Comparison of ENCODE assay signal across 9 cellular contexts in genomic region chr9:1100945-1101344, GRCh38. TPM values are rescaled to one million over a fixed set of nuclear protein-coding genes. Genes with fewer than 3 reads are reported as not detected.
A peak's percentile ranks its signal among the peaks of the same experiment; 100 is the strongest.
DNase-seq lines count a peak whose midpoint lies in the region; ATAC-seq and TF ChIP-seq lines count a peak whose summit lies in the region.
"Had no signal": no experiment of that assay in that cellular context is flagged by ENCODE, and none has a peak within 500 bp of the region (broad histone marks: within the 10 kb centered on the region; RNA-seq: fewer than 3 reads in every experiment).

No MANE protein-coding gene starts in this region.

- H3K27me3 Mint-ChIP-seq in mesothelial cell of epicardium (ENCODE audit: low read depth), result peaks cover 48% of the 10 kb centered on the region

- H3K36me3 Mint-ChIP-seq in mesothelial cell of epicardium, result no peaks in the 10 kb centered on the region

- ATAC-seq in GM18861 (IDR thresholded peaks at IDR 0.05; ENCODE audit: unreplicated experiment) (no peak), GM19351 (IDR thresholded peaks at IDR 0.05; ENCODE audit: unreplicated experiment) (no peak)

- DNase-seq in COLO829 (ENCODE audit: low spot score), result peak; percentile 13
- DNase-seq in KBM-7, result peak; percentile 11
- DNase-seq in cardiac fibroblast (ENCODE audit: low read depth in 2 of 2), result peak; percentile 29 to 44
- peak in 1 of 2 experiments; percentile 54 for DNase-seq in mesothelial cell of epicardium (ENCODE audit: low spot score in 2 of 2, unreplicated experiment in 2 of 2)
- DNase-seq in NCI-H1105 treated with DMSO at 0.1 percent for 48 hours (lab: John Stamatoyannopoulos, UW), result no peak
- no peak for DNase-seq in NCI-H146 (lab: John Stamatoyannopoulos, UW)

- no peak overlapping the region for H3K27ac Mint-ChIP-seq in mesothelial cell of epicardium

- no peak overlapping the region for H3K4me3 Mint-ChIP-seq in mesothelial cell of epicardium

- H3K4me1 Mint-ChIP-seq in mesothelial cell of epicardium, result no peaks in the 10 kb centered on the region

- H3K4me3 ChIP-seq in cardiac fibroblast (replicated peaks in 1 of 2; ENCODE audit: low read depth in 2 of 2, low read length in 2 of 2), result no peak overlapping the region

- peaks cover 7% of the 10 kb centered on the region for H3K9me3 Mint-ChIP-seq in mesothelial cell of epicardium

- TF ChIP-seq CTCF in cardiac fibroblast (IDR thresholded peaks at IDR 0.05; ENCODE audit: low read depth, low read length), result peak; percentile 66
- peak; percentile 16 for TF ChIP-seq CTCF in mesothelial cell of epicardium (IDR thresholded peaks at IDR 0.05; ENCODE audit: unreplicated experiment)

- in situ Hi-C loops in KBM-7 (cut with MboI; ENCODE audit: low pct_unique_long_range_greater_than_20kb, low sequenced_read_pairs), result no loop called here

RNA-seq across cellular contexts. Expression of gene DMRT2, which starts 50.8 kb away (rescaled TPM):
- total RNA-seq in mesothelial cell of epicardium, result 0.45 to 0.47 TPM (median 0.47 TPM) in 3 replicates
- total RNA-seq: dermis microvascular lymphatic vessel endothelial cell had no signal

Comparison
In these comparisons a context has a peak if more than half of its experiments do, and no peak if none do; other contexts are left out.
1. DNase-seq: peak in COLO829 (single experiment), KBM-7 (single experiment) and cardiac fibroblast (2 of 2); none in NCI-H1105 treated with DMSO at 0.1 percent for 48 hours (single experiment) and NCI-H146 (single experiment).